In the genomic region with DNA sequence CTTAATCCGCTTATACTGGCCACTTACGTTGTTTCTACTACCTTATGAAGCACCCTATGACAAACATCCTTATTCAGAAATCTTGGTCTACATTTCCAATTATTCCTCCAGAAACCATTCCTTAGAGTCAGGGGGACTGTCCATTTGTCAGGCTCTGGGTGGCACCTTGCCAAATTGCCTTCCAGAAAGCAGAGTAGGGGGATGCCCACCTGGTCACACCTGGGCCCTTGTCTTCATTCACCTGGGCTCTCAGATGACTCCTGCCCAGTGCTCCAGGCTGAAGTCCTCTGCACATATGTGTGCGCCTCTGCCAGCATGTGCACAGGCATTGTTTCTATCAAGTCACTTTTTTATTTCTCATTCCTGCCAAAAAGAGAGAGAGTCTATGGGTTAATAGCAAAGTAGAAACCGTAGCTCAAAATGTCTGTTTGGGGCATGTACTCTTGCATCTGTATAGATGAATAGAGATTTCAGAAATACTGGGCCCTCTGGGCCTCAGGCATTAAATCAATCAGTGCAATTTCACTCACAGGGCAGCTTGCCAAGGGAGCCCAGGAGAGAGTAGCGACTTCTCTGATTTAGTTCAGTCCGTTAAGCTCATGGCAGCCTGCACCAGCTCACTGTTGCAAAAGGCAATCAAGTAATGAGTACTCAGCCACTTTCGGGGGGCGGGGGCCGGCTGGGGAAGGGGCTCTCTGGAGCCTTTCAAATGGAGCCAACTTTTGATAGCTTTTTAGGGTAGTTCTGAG, we compare ENCODE assay signal across 1 cellular context.
TF ChIP-seq lines count a peak whose summit lies in the region.

No MANE protein-coding gene starts in this region.

TF ChIP-seq in SK-N-SH, 30 proteins besides CTCF, POLR2A, EP300 and RAD21 (continued from another document):
- TF ChIP-seq MEF2A (IDR thresholded peaks at IDR 0.05; ENCODE audit: borderline replicate concordance, low read depth), result no peak
